In the genomic region with DNA sequence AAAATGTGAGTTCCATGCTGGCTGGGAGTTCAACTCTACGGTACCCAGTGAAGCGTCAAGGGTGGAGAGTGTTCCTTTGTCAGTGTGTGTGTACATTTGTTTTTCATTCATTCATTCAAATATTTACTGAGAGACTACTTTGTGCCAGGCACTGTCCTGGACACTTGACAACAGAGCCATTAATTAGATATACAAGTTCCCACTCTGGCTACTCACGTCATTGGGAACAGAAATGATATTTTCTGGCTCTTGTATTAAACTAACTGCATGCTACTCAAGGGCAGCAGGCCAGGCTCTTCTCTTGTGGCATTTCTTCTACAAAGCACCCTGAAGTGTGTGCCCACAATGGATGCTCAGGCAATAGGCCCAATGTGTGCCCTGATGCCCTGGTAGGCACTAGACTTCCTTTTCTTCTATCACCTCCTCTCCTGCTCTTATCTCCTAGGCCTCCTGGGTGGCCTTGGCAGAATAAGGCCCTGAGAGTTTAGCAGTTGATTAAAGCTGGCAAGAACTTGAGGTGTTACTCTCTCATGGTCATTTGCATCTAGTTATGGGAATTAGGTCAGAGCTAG, we compare ENCODE assay signal across 18 cellular contexts. TPM values are rescaled to one million over a fixed set of nuclear protein-coding genes. Genes with fewer than 3 reads are reported as not detected.
DNase-seq lines count a peak whose midpoint lies in the region; ATAC-seq, FAIRE-seq and TF ChIP-seq lines count a peak whose summit lies in the region.
"Had no signal": no experiment of that assay in that cellular context is flagged by ENCODE, and none has a peak within 500 bp of the region (broad histone marks: within the 10 kb centered on the region; RNA-seq: fewer than 3 reads in every experiment).

No MANE protein-coding gene starts in this region.

- TF ChIP-seq EP300 in stomach (IDR thresholded peaks at IDR 0.05): no peak

- no peaks in the 10 kb centered on the region for H3K79me2 ChIP-seq in PC-9 (ENCODE audit: low read depth)

- POLR2A ChIA-PET in PC-9 (lab: Charles Lee; ENCODE audit: unreplicated experiment): no interaction called here

- no peaks in the 10 kb centered on the region for H4K20me1 ChIP-seq in PC-9 (ENCODE audit: insufficient read depth)

- H3K9me3 ChIP-seq in PC-9 (ENCODE audit: insufficient read depth, low read depth): no peaks in the 10 kb centered on the region
- no peaks in the 10 kb centered on the region for H3K9me3 ChIP-seq in right atrium auricular region
- H3K9me3 ChIP-seq in stomach: no peaks in the 10 kb centered on the region
- H3K9me3 ChIP-seq: gastrocnemius medialis had no signal

- FAIRE-seq in H54 (lab: Jason Lieb, UNC): no peak
- FAIRE-seq: HTR-8/SVneo had no signal

- no peaks in the 10 kb centered on the region for H3K27me3 ChIP-seq in PC-9 (ENCODE audit: insufficient read depth, low read depth)
- no peaks in the 10 kb centered on the region for H3K27me3 ChIP-seq in right atrium auricular region
- no peaks in the 10 kb centered on the region for H3K27me3 ChIP-seq in stomach
- H3K27me3 ChIP-seq: gastrocnemius medialis had no signal

- H3K4me3 Mint-ChIP-seq in natural killer cell: no peak overlapping the region
- H3K4me3 Mint-ChIP-seq: activated CD4-positive, alpha-beta memory T cell treated with anti-CD3 and anti-CD28 coated beads, Interleukin-2, amount 10 ng/mL, durations not matched to agents 7 days and 5 days had no signal

- TF ChIP-seq CTCF in PC-9 (conservative IDR thresholded peaks at IDR 0.05): no peak
- no peak for TF ChIP-seq CTCF in right atrium auricular region (IDR thresholded peaks at IDR 0.05)
- no peak for TF ChIP-seq CTCF in stomach (IDR thresholded peaks at IDR 0.05)
- no peak for TF ChIP-seq CTCF in natural killer cell (IDR thresholded peaks at IDR 0.05)

- intact Hi-C loops in PC-9 (cut with micrococcal nuclease; ENCODE audit: unreplicated experiment): no loop called here
- intact Hi-C loops in stomach (cut with DNase I; ENCODE audit: low total_unique reads): no loop called here
- intact Hi-C loops in natural killer cell (cut with micrococcal nuclease): no loop called here

- peaks cover 35% of the 10 kb centered on the region for H3F3A ChIP-seq in PC-9 (ENCODE audit: insufficient read depth, low read depth)

- peak overlapping the region; percentile 98 for H3K27ac ChIP-seq in PC-9
- H3K27ac ChIP-seq in right atrium auricular region: peak overlapping the region; percentile 26 to 32
- peak overlapping the region; percentile 82 to 95 (median 91) for H3K27ac ChIP-seq in stomach
- H3K27ac ChIP-seq: gastrocnemius medialis had no signal

- CTCF ChIA-PET in PC-9 (lab: Charles Lee): no interaction called here

- H3K9me2 ChIP-seq in PC-9 (ENCODE audit: insufficient read depth): no peaks in the 10 kb centered on the region

- BruUV-seq in PC-9 (replicated peaks; lab: Mats Ljungman, UMichigan): no TSS peak

- 27 to 53% (median 42%) methylated on average over 3 of the region's 3 CpGs for WGBS in stomach, 5 donors

- H3K4me1 ChIP-seq in PC-9 (replicated peaks; ENCODE audit: insufficient read depth) (peaks cover 44% of the 10 kb centered on the region), right atrium auricular region (peaks cover 0 to 42% of the 10 kb centered on the region in 2 donors), stomach (peaks cover 43 to 54% (median 53%) of the 10 kb centered on the region in 4 donors)

- no peaks in the 10 kb centered on the region for H3K36me3 Mint-ChIP-seq in natural killer cell

- no peak for TF ChIP-seq POLR2A in stomach (IDR thresholded peaks at IDR 0.05)
- no peak for TF ChIP-seq POLR2A in H54 (IDR thresholded peaks at IDR 0.05; ENCODE audit: low read depth, low read length)

- peaks cover 0 to 3% of the 10 kb centered on the region in 2 donors for H3K27me3 Mint-ChIP-seq in natural killer cell (ENCODE audit: low read depth in 2 of 2)

- H3K4me2 ChIP-seq in PC-9: peak overlapping the region; percentile 56

- peak; percentile 72 for DNase-seq in DMS53 (lab: John Stamatoyannopoulos, UW)
- DNase-seq in DMS53 treated with DMSO at 0.1 percent for 48 hours (lab: John Stamatoyannopoulos, UW; ENCODE audit: unreplicated experiment): no peak
- no peak for DNase-seq in PC-9
- DNase-seq in right atrium auricular region (ENCODE audit: low spot score): no peak
- no peak for DNase-seq in stomach
- DNase-seq in H54 (ENCODE audit: insufficient read length, low spot score): no peak
- no peak for DNase-seq in natural killer cell
- DNase-seq: 8988T; activated CD4-positive, alpha-beta memory T cell treated with anti-CD3 and anti-CD28 coated beads, Interleukin-2, amount 10 ng/mL, durations not matched to agents 7 days and 5 days; DMS 273 treated with DMSO at 0.1 percent for 48 hours; effector CD4-positive, alpha-beta T cell; gastrocnemius medialis; islet precursor cell; NCI-H524 treated with DMSO at 0.1 percent for 48 hours had no signal

- H3K9me3 Mint-ChIP-seq in natural killer cell: no peaks in the 10 kb centered on the region
- H3K9me3 Mint-ChIP-seq: activated CD4-positive, alpha-beta memory T cell treated with anti-CD3 and anti-CD28 coated beads, Interleukin-2, amount 10 ng/mL, durations not matched to agents 7 days and 5 days; activated T-helper 2 cell treated with anti-CD3 and anti-CD28 coated beads, Interferon-gamma antibody, Interleukin-2, Interleukin-4, amounts not matched to agents 10 μg/mL and 5 μg/mL and 100 μg/mL, durations not matched to agents 14 hours and 24 hours and 36 hours had no signal

- H3K4me3 ChIP-seq in PC-9 (no peak overlapping the region), right atrium auricular region (no peak overlapping the region), stomach (no peak overlapping the region)
- H3K4me3 ChIP-seq: gastrocnemius medialis had no signal

- H2AFZ ChIP-seq in PC-9: no peak overlapping the region

- H3K27ac Mint-ChIP-seq in natural killer cell: no peak overlapping the region
- H3K27ac Mint-ChIP-seq: activated CD4-positive, alpha-beta memory T cell treated with anti-CD3 and anti-CD28 coated beads, Interleukin-2, amount 10 ng/mL, durations not matched to agents 7 days and 5 days; activated T-helper 2 cell treated with anti-CD3 and anti-CD28 coated beads, Interferon-gamma antibody, Interleukin-2, Interleukin-4, amounts not matched to agents 10 μg/mL and 5 μg/mL and 100 μg/mL, durations not matched to agents 14 hours and 24 hours and 36 hours had no signal

- H3K4me1 Mint-ChIP-seq in natural killer cell: peaks cover 12 to 15% of the 10 kb centered on the region in 2 donors

- ATAC-seq in natural killer cell: no peak
- ATAC-seq in HG02970 (IDR thresholded peaks at IDR 0.05; ENCODE audit: low FRiP score, unreplicated experiment): no peak
- ATAC-seq: gastrocnemius medialis, sciatic nerve had no signal

- H3K36me3 ChIP-seq in PC-9 (ENCODE audit: low read depth): no peaks in the 10 kb centered on the region
- no peaks in the 10 kb centered on the region for H3K36me3 ChIP-seq in right atrium auricular region
- no peaks in the 10 kb centered on the region for H3K36me3 ChIP-seq in stomach
- H3K36me3 ChIP-seq: gastrocnemius medialis had no signal

RNA-seq across cellular contexts. Expression of gene SMAD3, which starts 14.2 kb away (rescaled TPM):
- total RNA-seq in PC-9 (2021) (99.5 and 109 TPM in 2 replicates), right atrium auricular region (10 to 100 TPM; 20.8 to 37.8 TPM), stomach (100 to 1,000 TPM in 1 of 5 donors, 10 to 100 TPM in 4; 22.8 to 103 (median 48.1) TPM), natural killer cell (10 to 100 TPM; 47.1 to 72.6 (median 63.0) TPM)
- 10 to 100 TPM in 2 of 3 donors, 1 to 10 TPM in 1; 6.8 to 18.2 (median 10.7) TPM for polyA plus RNA-seq in stomach

Comparison
In these comparisons a context has a peak if more than half of its experiments do, and no peak if none do; other contexts are left out.
1. H3K27ac ChIP-seq: peak in every context shown above with its lines; median percentile 98 in PC-9; 91 in stomach; 29 in right atrium auricular region.